7 cellular contexts compared by ENCODE assay signal in genomic region chr9:137422668-137423000, GRCh38. TPM values are rescaled to one million over a fixed set of nuclear protein-coding genes. Genes with fewer than 3 reads are reported as not detected.
DNase-seq lines count a peak whose midpoint lies in the region; ATAC-seq and TF ChIP-seq lines count a peak whose summit lies in the region.

No MANE protein-coding gene starts in this region.

- no peaks in the 10 kb centered on the region; the same call in 2 of the 3 replicates for H3K9me3 Mint-ChIP-seq in GM23338

- H3K4me1 Mint-ChIP-seq in GM23338, result peaks cover 4% of the 10 kb centered on the region; the same call in 2 of the 3 replicates

- H3K36me3 ChIP-seq in GM23338 (ENCODE audit: insufficient read depth), result no peaks in the 10 kb centered on the region
- H3K36me3 ChIP-seq in MG63, result no peaks in the 10 kb centered on the region
- H3K36me3 ChIP-seq in ascending aorta, result peaks cover 0 to 3% of the 10 kb centered on the region in 2 donors
- H3K36me3 ChIP-seq in iPS-15b (ENCODE audit: control insufficient read depth, insufficient read depth, low read length), result no peaks in the 10 kb centered on the region
- H3K36me3 ChIP-seq in spleen, result peaks cover 0 to 8% (median 0%) of the 10 kb centered on the region in 6 donors

- peak overlapping the region; percentile 54 for H3K9ac ChIP-seq in iPS-15b (ENCODE audit: low read depth, low read length)

- intact Hi-C loops in ascending aorta (cut with DNase I) (loop anchor here (2.0 to 10.0 kb wide), 2 partner anchors 22 to 102 kb away; no protein-coding TSS in a partner anchor), spleen (cut with DNase I; ENCODE audit: low total_unique reads) (loop anchor here (5.0 kb wide), 1 partner anchor 105 kb away; no protein-coding TSS in a partner anchor)

- DNase-seq in GM12865 (ENCODE audit: low read depth) (peak; percentile 46), GM23338 (ENCODE audit: low spot score) (no peak), MG63 (peak; percentile 39), ascending aorta (ENCODE audit: low spot score in 2 of 2) (no peak), spleen (peak; percentile 88), middle frontal gyrus (ENCODE audit: extremely low spot score, low spot score) (no peak)

- 0 to 1% (median 0%) methylated on average over 14 to 43 of the region's 43 CpGs; no CpG with 5 or more reads in 1 of the 5 donors for WGBS in spleen, 5 donors

- H3K4me3 ChIP-seq in GM12865 (ENCODE audit: low read depth, low read length) (peak overlapping the region; percentile 69), GM23338 (peak overlapping the region; percentile 89), MG63 (peak overlapping the region; percentile 78), ascending aorta (peak overlapping the region; percentile 73 to 100), iPS-15b (ENCODE audit: low read depth, low read length) (peak overlapping the region; percentile 75), spleen (peak overlapping the region; percentile 81 to 99 (median 95))

- H3K27me3 Mint-ChIP-seq in GM23338 (ENCODE audit: insufficient read depth, low read depth, poor library complexity), result peaks cover 10% of the 10 kb centered on the region

- peaks cover 25% of the 10 kb centered on the region for H3K79me2 ChIP-seq in GM23338 (replicated peaks; ENCODE audit: insufficient read depth)

- peaks cover 9% of the 10 kb centered on the region for H3K27me3 ChIP-seq in GM23338 (ENCODE audit: insufficient read depth)
- no peaks in the 10 kb centered on the region for H3K27me3 ChIP-seq in MG63
- H3K27me3 ChIP-seq in ascending aorta, result no peaks in the 10 kb centered on the region
- H3K27me3 ChIP-seq in iPS-15b (ENCODE audit: control insufficient read depth, insufficient read depth, low read length), result peaks cover 3% of the 10 kb centered on the region
- peaks cover 0 to 5% (median 0%) of the 10 kb centered on the region in 7 donors for H3K27me3 ChIP-seq in spleen (replicated peaks in 1 of 7)

- H3K4me3 Mint-ChIP-seq in GM23338, result peak overlapping the region; percentile 86

- H3K9me2 ChIP-seq in GM23338 (ENCODE audit: insufficient read depth), result no peaks in the 10 kb centered on the region

- peak; percentile 42 for ATAC-seq in GM23338

- peaks cover 3% of the 10 kb centered on the region; the same call in 1 of the 2 replicates for H3F3A ChIP-seq in GM23338 (replicated peaks; ENCODE audit: low read depth)

- peak overlapping the region; percentile 89 for H2AFZ ChIP-seq in GM23338

- H3K36me3 Mint-ChIP-seq in GM23338 (ENCODE audit: low read depth), result no peaks in the 10 kb centered on the region; the same call in 2 of the 3 replicates

- peak overlapping the region; percentile 97 for H3K4me2 ChIP-seq in GM23338

- peaks cover 6% of the 10 kb centered on the region for H3K4me1 ChIP-seq in GM23338 (ENCODE audit: insufficient read depth)
- H3K4me1 ChIP-seq in ascending aorta, result peaks cover 7 to 15% of the 10 kb centered on the region in 2 donors
- no peaks in the 10 kb centered on the region for H3K4me1 ChIP-seq in iPS-15b (ENCODE audit: control insufficient read depth, insufficient read depth, low read length)
- H3K4me1 ChIP-seq in spleen, result peaks cover 10 to 64% (median 33%) of the 10 kb centered on the region in 6 donors

- no peak for TF ChIP-seq POLR2A in spleen (IDR thresholded peaks at IDR 0.05)

- H3K27ac Mint-ChIP-seq in GM23338, result no peak overlapping the region

- no peak overlapping the region for H3K27ac ChIP-seq in GM23338 (ENCODE audit: low read depth)
- peak overlapping the region in 1 of 2 donors; percentile 87 for H3K27ac ChIP-seq in ascending aorta
- peak overlapping the region; percentile 48 to 88 (median 78) for H3K27ac ChIP-seq in spleen

- no peak for TF ChIP-seq CTCF in GM12865 (IDR thresholded peaks at IDR 0.05; ENCODE audit: insufficient read depth, low read depth, low read length, missing control alignments)
- TF ChIP-seq CTCF in GM23338 (conservative IDR thresholded peaks at IDR 0.05; ENCODE audit: low read depth in 2 of 2), result no peak
- no peak for TF ChIP-seq CTCF in ascending aorta (IDR thresholded peaks at IDR 0.05)
- no peak for TF ChIP-seq CTCF in spleen (IDR thresholded peaks at IDR 0.05 in 8 of 11, conservative IDR thresholded peaks at IDR 0.05 in 3 of 11)

- H4K20me1 ChIP-seq in GM23338 (replicated peaks; ENCODE audit: insufficient read depth), result peaks cover 4% of the 10 kb centered on the region; the same call in 1 of the 2 replicates

- no peaks in the 10 kb centered on the region for H3K9me3 ChIP-seq in MG63
- no peaks in the 10 kb centered on the region for H3K9me3 ChIP-seq in ascending aorta
- H3K9me3 ChIP-seq in iPS-15b (ENCODE audit: control insufficient read depth, insufficient read depth, low read length), result no peaks in the 10 kb centered on the region
- H3K9me3 ChIP-seq in spleen, result no peaks in the 10 kb centered on the region

TF ChIP-seq in GM23338, 12 proteins besides CTCF, POLR2A, EP300 and RAD21 (continues in another document):
- TF ChIP-seq STAT1 (IDR thresholded peaks at IDR 0.05; ENCODE audit: unreplicated experiment), result no peak
- TF ChIP-seq NANOG (IDR thresholded peaks at IDR 0.05; ENCODE audit: borderline replicate concordance), result no peak
- TF ChIP-seq CREB1 (CRISPR knock-in tag; IDR thresholded peaks at IDR 0.05; ENCODE audit: low read depth), result no peak

RNA-seq across cellular contexts. Expression of gene EXD3, which starts 0.3 kb away (rescaled TPM):
- total RNA-seq in GM23338 (2014; rRNA removed; shearing (Covaris generic)), result 3.6 and 4.4 TPM in 2 replicates
- polyA plus RNA-seq in GM23338 (2016; fragmentation: Nextera tagmentation; extraction: Ambion mirVana), result 9.7 and 9.9 TPM in 2 replicates
- total RNA-seq in MG63 (2014; rRNA removed; shearing (Covaris generic); ENCODE audit: low replicate concordance), result 1.2 TPM in 2 replicates
- 16.7 TPM for total RNA-seq in ascending aorta
- 10 to 100 TPM; 14.5 to 52.8 (median 29.8) TPM for total RNA-seq in spleen
- polyA plus RNA-seq in spleen, result 10 to 100 TPM; 15.6 to 62.3 (median 43.4) TPM

RNA-seq across cellular contexts. Expression of gene NOXA1, which starts 0.6 kb away (rescaled TPM):
- 0.59 and 0.62 TPM in 2 replicates for total RNA-seq in GM23338 (2014; rRNA removed; shearing (Covaris generic))
- polyA plus RNA-seq in GM23338 (2016; fragmentation: Nextera tagmentation; extraction: Ambion mirVana), result 0.68 and 1.4 TPM in 2 replicates
- not detected in 2 replicates for total RNA-seq in MG63 (2014; rRNA removed; shearing (Covaris generic); ENCODE audit: low replicate concordance)
- 6.9 TPM for total RNA-seq in ascending aorta
- 10 to 100 TPM in 2 of 7 donors, 1 to 10 TPM in 5; 1.9 to 15.0 (median 5.3) TPM for total RNA-seq in spleen
- polyA plus RNA-seq in spleen, result 10 to 100 TPM in 1 of 3 donors, 1 to 10 TPM in 2; 3.2 to 10.7 (median 7.8) TPM

RNA-seq across cellular contexts. Expression of gene ENTPD8, which starts 18.5 kb away (rescaled TPM):
- total RNA-seq in GM23338 (2014; rRNA removed; shearing (Covaris generic)), result 0.42 and 1.6 TPM in 2 replicates
- 0.89 and 1.1 TPM in 2 replicates for polyA plus RNA-seq in GM23338 (2016; fragmentation: Nextera tagmentation; extraction: Ambion mirVana)
- total RNA-seq in MG63 (2014; rRNA removed; shearing (Covaris generic); ENCODE audit: low replicate concordance), result not detected in 2 replicates
- total RNA-seq in ascending aorta, result not detected
- under 1 TPM in 3 of 7 donors, not detected in 4; 0.26 to 0.37 (median 0.28) TPM for total RNA-seq in spleen
- under 1 TPM; 0.07 to 0.10 (median 0.09) TPM for polyA plus RNA-seq in spleen

RNA-seq across cellular contexts. Expression of gene NSMF, which starts 36.5 kb away (rescaled TPM):
- 87.0 and 103 TPM in 2 replicates for total RNA-seq in GM23338 (2014; rRNA removed; shearing (Covaris generic))
- polyA plus RNA-seq in GM23338 (2016; fragmentation: Nextera tagmentation; extraction: Ambion mirVana), result 20.3 and 22.3 TPM in 2 replicates
- 21.7 and 29.1 TPM in 2 replicates for total RNA-seq in MG63 (2014; rRNA removed; shearing (Covaris generic); ENCODE audit: low replicate concordance)
- 231 TPM for total RNA-seq in ascending aorta
- 10 to 100 TPM; 21.8 to 39.0 (median 25.5) TPM for total RNA-seq in spleen
- polyA plus RNA-seq in spleen, result 10 to 100 TPM; 21.8 to 49.3 (median 26.7) TPM

Comparison
In these comparisons a context has a peak if more than half of its experiments do, and no peak if none do; other contexts are left out.
1. DNase-seq: peak in GM12865 (single experiment), MG63 (single experiment) and spleen (single experiment); none in GM23338 (single experiment), ascending aorta (0 of 2) and middle frontal gyrus (single experiment).
2. Peak in every context shown above with its lines, with median percentiles within 50 percentile points of each other: H3K4me3 ChIP-seq.